8 cellular contexts compared by ENCODE assay signal in genomic region chr22:24768537-24769374, GRCh38. TPM values are rescaled to one million over a fixed set of nuclear protein-coding genes. Genes with fewer than 3 reads are reported as not detected.
DNase-seq lines count a peak whose midpoint lies in the region; ATAC-seq and TF ChIP-seq lines count a peak whose summit lies in the region.

No MANE protein-coding gene starts in this region.

- H3K36me3 ChIP-seq in thoracic aorta = no peaks in the 10 kb centered on the region

- H3K4me3 ChIP-seq in thoracic aorta = no peak overlapping the region

- DNase-seq in GM04503 (ENCODE audit: low read depth) (peak; percentile 18), NCI-H1694 treated with DMSO at 0.1 percent for 48 hours (lab: John Stamatoyannopoulos, UW) (peak; percentile 66), UCSD-AML1 (lab: John Stamatoyannopoulos, UW; ENCODE audit: unreplicated experiment) (peak; percentile 33), middle frontal gyrus (ENCODE audit: extremely low spot score, low spot score) (peak; percentile 14), thoracic aorta (ENCODE audit: low spot score) (peak; percentile 30)
- peak; percentile 21 for DNase-seq in effector CD4-positive, alpha-beta T cell

- ATAC-seq in thoracic aorta (ENCODE audit: insufficient number of reproducible peaks, low FRiP score, low read depth) (no peak), GM18873 (IDR thresholded peaks at IDR 0.05; ENCODE audit: low FRiP score, unreplicated experiment) (no peak)

- H3K4me1 ChIP-seq in thoracic aorta (ENCODE audit: control insufficient read depth in 1 of 2, low read depth in 2 of 2) = no peaks in the 10 kb centered on the region

- H3K27me3 ChIP-seq in thoracic aorta (replicated peaks; ENCODE audit: insufficient read depth) = no peaks in the 10 kb centered on the region

- H3K27ac ChIP-seq in 22Rv1 = no peak overlapping the region
- H3K27ac ChIP-seq in thoracic aorta = no peak overlapping the region

- no peaks in the 10 kb centered on the region for H3K9me3 ChIP-seq in thoracic aorta

- TF ChIP-seq CTCF in 22Rv1 (IDR thresholded peaks at IDR 0.05) (peak; percentile 78), thoracic aorta (IDR thresholded peaks at IDR 0.05) (peak; percentile 73)

RNA-seq across cellular contexts. Expression of gene PIWIL3, which starts 5.8 kb away (rescaled TPM):
- not detected for total RNA-seq in thoracic aorta

RNA-seq across cellular contexts. Expression of gene SGSM1, which starts 37.3 kb away (rescaled TPM):
- total RNA-seq in thoracic aorta = 10 to 100 TPM in 1 of 2 donors, 1 to 10 TPM in 1; 6.8 to 11.1 TPM

Comparison
In these comparisons a context has a peak if more than half of its experiments do, and no peak if none do; other contexts are left out.
1. DNase-seq: peak in every context shown above with its lines; median percentile 66 in NCI-H1694 treated with DMSO at 0.1 percent for 48 hours; 33 in UCSD-AML1; 30 in thoracic aorta; 21 in effector CD4-positive, alpha-beta T cell; 18 in GM04503; 14 in middle frontal gyrus.